Comparison of ENCODE assay signal across 19 cellular contexts in genomic region chr6:162448294-162448693, GRCh38.
"Had no signal": no experiment of that assay in that cellular context is flagged by ENCODE, and none has a peak within 500 bp of the region (broad histone marks: within the 10 kb centered on the region; RNA-seq: fewer than 3 reads in every experiment).

No MANE protein-coding gene starts in this region.

- H3K4me1 ChIP-seq: esophagus muscularis mucosa, foreskin keratinocyte, gastroesophageal sphincter, left lung, lower lobe of right lung had no signal

- H3K36me3 ChIP-seq: esophagus muscularis mucosa, gastroesophageal sphincter, left lung, lower lobe of right lung had no signal

- DNase-seq: dermis blood vessel endothelial cell; dorsolateral prefrontal cortex; effector CD4-positive, alpha-beta T cell; effector memory CD4-positive, alpha-beta T cell; foreskin keratinocyte; hypothalamus; immature natural killer cell; islet precursor cell; kidney; kidney glomerular epithelial cell; left lung; lower lobe of right lung; mesenchymal stem cell; mucosa of descending colon; naive B cell had no signal

- ATAC-seq: foreskin keratinocyte, gastroesophageal sphincter, left lung, lower lobe of right lung, mucosa of descending colon had no signal

- H3K27me3 ChIP-seq: dorsolateral prefrontal cortex, esophagus muscularis mucosa, foreskin keratinocyte, gastroesophageal sphincter, hepatocyte, left lung had no signal

- H3K9me3 ChIP-seq: esophagus muscularis mucosa, gastroesophageal sphincter, left lung, lower lobe of right lung, mucosa of descending colon had no signal

- H3K4me3 ChIP-seq: coronary artery, dorsolateral prefrontal cortex, esophagus muscularis mucosa, gastroesophageal sphincter, hepatocyte, left lung, lower lobe of right lung, mucosa of descending colon had no signal

- H3K27ac ChIP-seq: coronary artery, dorsolateral prefrontal cortex, esophagus muscularis mucosa, foreskin keratinocyte, gastroesophageal sphincter, hepatocyte, left lung, lower lobe of right lung had no signal
